Comparison of ENCODE assay signal across 7 cellular contexts in genomic region chr6:119147101-119148053, GRCh38.
DNase-seq lines count a peak whose midpoint lies in the region; ATAC-seq and TF ChIP-seq lines count a peak whose summit lies in the region.

No MANE protein-coding gene starts in this region.

- no peaks in the 10 kb centered on the region for H4K20me1 ChIP-seq in Loucy (ENCODE audit: insufficient read depth, low read length, poor library complexity, severe bottlenecking)

- H3K9me3 ChIP-seq in Loucy (ENCODE audit: insufficient read depth, low read depth, low read length): no peaks in the 10 kb centered on the region

- peaks cover 4% of the 10 kb centered on the region; the same call in 1 of the 2 replicates for H3F3A ChIP-seq in Loucy (ENCODE audit: low read depth)

- H3K79me2 ChIP-seq in Loucy (ENCODE audit: insufficient read depth, low read length): no peaks in the 10 kb centered on the region

- no peak overlapping the region for H3K4me3 ChIP-seq in Loucy (ENCODE audit: low read length, poor library complexity, severe bottlenecking)

- H3K27ac ChIP-seq in foreskin keratinocyte: peak overlapping the region; percentile 33

- H3K9me2 ChIP-seq in Loucy (replicated peaks; ENCODE audit: low read depth, low read length): no peaks in the 10 kb centered on the region

- H3K4me2 ChIP-seq in Loucy (ENCODE audit: low read depth, low read length, poor library complexity, severe bottlenecking): peak overlapping the region; percentile 24

- ATAC-seq in foreskin keratinocyte: peak; percentile 86

- TF ChIP-seq CTCF in GM13977 (IDR thresholded peaks at IDR 0.05; ENCODE audit: extremely low read depth, insufficient read depth, missing control alignments): no peak
- TF ChIP-seq CTCF in Loucy (conservative IDR thresholded peaks at IDR 0.05; ENCODE audit: low read length): no peak
- TF ChIP-seq CTCF in foreskin keratinocyte (conservative IDR thresholded peaks at IDR 0.05): no peak

- H3K27me3 ChIP-seq in Loucy (ENCODE audit: insufficient read depth, low read length, poor library complexity, severe bottlenecking): no peaks in the 10 kb centered on the region
- no peaks in the 10 kb centered on the region for H3K27me3 ChIP-seq in foreskin keratinocyte

- H2AFZ ChIP-seq in Loucy (ENCODE audit: low read length): no peak overlapping the region

- DNase-seq in GM13977 (ENCODE audit: low spot score) (peak; percentile 75), H4 (ENCODE audit: low spot score) (peak; percentile 89), foreskin keratinocyte (peak; percentile 89 to 92), NAMALWA (ENCODE audit: low spot score) (no peak)
- peak; percentile 9 to 35 (median 27) for DNase-seq in activated CD8-positive, alpha-beta memory T cell treated with anti-CD3 and anti-CD28 coated beads for 48 hours (ENCODE audit: low read depth in 2 of 3, low spot score in 2 of 3)
- DNase-seq in stimulated activated CD4-positive, alpha-beta T cell treated with anti-CD3 and anti-CD28 coated beads, Interleukin-15, amount 100 ng/mL, for 24 hours: peak; percentile 80

- H3K9ac ChIP-seq in Loucy (ENCODE audit: low read depth, low read length, poor library complexity, severe bottlenecking): no peak overlapping the region

- no peaks in the 10 kb centered on the region for H3K36me3 ChIP-seq in Loucy (ENCODE audit: insufficient read depth, low read length)

- H3K4me1 ChIP-seq in Loucy (ENCODE audit: insufficient read depth, low read length, poor library complexity, severe bottlenecking) (peaks cover 40% of the 10 kb centered on the region), foreskin keratinocyte (peaks cover 12% of the 10 kb centered on the region)

- in situ Hi-C loops in GM13977 (cut with MboI; ENCODE audit: low pct_unique_long_range_greater_than_20kb, low sequenced_read_pairs, unreplicated experiment): no loop called here
